In the genomic region with DNA sequence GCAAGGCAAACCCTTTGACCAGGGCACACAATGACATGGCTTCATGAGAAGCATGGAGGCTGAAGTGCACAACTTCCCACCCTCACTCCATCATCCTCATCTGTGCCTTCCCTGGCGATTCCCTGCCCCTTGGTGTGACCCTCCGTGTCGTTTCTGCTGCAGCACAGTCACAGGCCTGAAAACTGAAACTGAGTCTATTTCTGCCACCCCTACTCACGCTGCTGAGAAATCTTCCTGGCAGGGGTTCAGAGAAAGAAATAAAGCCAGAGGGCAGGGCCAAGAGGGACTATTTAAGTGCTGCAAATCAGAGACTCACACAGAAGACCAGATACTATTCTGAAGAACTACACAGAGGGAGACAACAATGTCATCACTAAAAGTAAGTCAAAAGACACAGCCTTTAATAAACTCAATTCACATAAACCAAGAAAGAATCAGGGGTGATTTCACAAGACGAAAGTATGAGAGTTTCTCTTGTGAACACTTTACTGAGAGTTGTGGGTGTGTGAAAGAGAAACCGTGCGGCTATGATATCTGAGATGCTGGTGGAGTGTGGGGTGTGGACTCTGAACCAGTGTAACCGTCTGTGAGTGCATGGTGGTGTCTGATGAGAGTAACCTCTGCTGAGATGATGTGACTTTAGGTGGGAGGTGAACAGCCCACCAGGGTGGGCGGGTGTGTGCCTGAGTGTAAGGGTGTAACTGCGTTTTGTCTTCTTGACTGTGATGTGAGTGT, we compare ENCODE assay signal across 9 cellular contexts. TPM values are rescaled to one million over a fixed set of nuclear protein-coding genes. Genes with fewer than 3 reads are reported as not detected.
DNase-seq lines count a peak whose midpoint lies in the region; ATAC-seq and TF ChIP-seq lines count a peak whose summit lies in the region.
"Had no signal": no experiment of that assay in that cellular context is flagged by ENCODE, and none has a peak within 500 bp of the region (broad histone marks: within the 10 kb centered on the region; RNA-seq: fewer than 3 reads in every experiment).

No MANE protein-coding gene starts in this region.

- DNase-seq in GM10266 (ENCODE audit: extremely low spot score) (peak; percentile 62), RPMI8226 (peak; percentile 64), mucosa of descending colon (no peak), DMS53 treated with DMSO at 0.1 percent for 48 hours (lab: John Stamatoyannopoulos, UW; ENCODE audit: unreplicated experiment) (no peak), NCI-H510A (lab: John Stamatoyannopoulos, UW) (no peak), EL (no peak)

- H3K36me3 ChIP-seq in mucosa of descending colon (ENCODE audit: low read depth), result no peaks in the 10 kb centered on the region

- H3K4me3 ChIP-seq in mucosa of descending colon, result no peak overlapping the region

- TF ChIP-seq CTCF in GM10266 (IDR thresholded peaks at IDR 0.05; ENCODE audit: control insufficient read depth, insufficient read depth, low read depth, missing control alignments) (no peak), mucosa of descending colon (IDR thresholded peaks at IDR 0.05) (no peak)

- H3K4me1 ChIP-seq in mucosa of descending colon (ENCODE audit: low read depth), result no peaks in the 10 kb centered on the region

- H3K9me3 ChIP-seq in mucosa of descending colon, result no peaks in the 10 kb centered on the region

- ATAC-seq in GM21515 (IDR thresholded peaks at IDR 0.05; ENCODE audit: unreplicated experiment) (peak; percentile 65), mucosa of descending colon (peak; percentile 43), HG02981 (IDR thresholded peaks at IDR 0.05; ENCODE audit: unreplicated experiment) (no peak)

- intact Hi-C loops in mucosa of descending colon (cut with DNase I, micrococcal nuclease), result no loop called here

RNA-seq across cellular contexts. Expression of a gene that starts 23.5 kb away (rescaled TPM):
- total RNA-seq in mucosa of descending colon, result not detected
- total RNA-seq: fibroblast of villous mesenchyme had no signal

RNA-seq across cellular contexts. Expression of a gene that starts 25.1 kb away (rescaled TPM):
- not detected for total RNA-seq in mucosa of descending colon
- total RNA-seq: fibroblast of villous mesenchyme had no signal

RNA-seq across cellular contexts. Expression of a gene that starts 58.6 kb away (rescaled TPM):
- total RNA-seq in mucosa of descending colon, result 1 to 10 TPM in 1 of 3 donors, not detected in 2; 1.2 TPM
- total RNA-seq: fibroblast of villous mesenchyme had no signal

Comparison
In these comparisons a context has a peak if more than half of its experiments do, and no peak if none do; other contexts are left out.
1. DNase-seq: peak in GM10266 (single experiment) and RPMI8226 (single experiment); none in mucosa of descending colon (0 of 3), DMS53 treated with DMSO at 0.1 percent for 48 hours (single experiment), NCI-H510A (single experiment) and EL (single experiment).